19 cellular contexts compared by ENCODE assay signal in the genomic region with DNA sequence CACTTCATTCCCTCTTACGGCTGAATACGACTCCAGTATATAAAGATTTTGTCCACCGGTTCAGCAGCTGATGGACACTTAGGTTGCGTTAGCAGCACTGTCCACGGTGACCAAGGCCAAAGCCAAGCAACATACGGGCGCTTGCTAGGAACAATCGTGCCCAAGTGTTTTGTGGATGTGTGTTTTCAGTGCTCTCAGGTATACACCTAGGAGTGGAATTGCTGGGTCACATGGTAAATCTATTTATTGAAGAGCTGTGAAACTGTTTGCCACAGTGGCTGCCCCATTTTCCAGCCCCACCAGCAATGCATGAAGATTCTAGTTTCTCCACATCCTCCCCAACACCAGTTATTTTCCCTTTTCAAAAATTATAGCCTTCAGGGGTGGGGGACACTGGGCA. TPM values are rescaled to one million over a fixed set of nuclear protein-coding genes. Genes with fewer than 3 reads are reported as not detected.
DNase-seq lines count a peak whose midpoint lies in the region; ATAC-seq and TF ChIP-seq lines count a peak whose summit lies in the region.
"Had no signal": no experiment of that assay in that cellular context is flagged by ENCODE, and none has a peak within 500 bp of the region (broad histone marks: within the 10 kb centered on the region; RNA-seq: fewer than 3 reads in every experiment).

No MANE protein-coding gene starts in this region.

- DNase-seq in Right ventricle myocardium inferior (ENCODE audit: missing footprints) (peak; percentile 11), cardiac septum (ENCODE audit: low spot score) (no peak), body of pancreas (no peak), gastrocnemius medialis (no peak), posterior vena cava (ENCODE audit: low spot score) (no peak)
- no peak for DNase-seq in stimulated activated naive CD4-positive, alpha-beta T cell (lab: John Stamatoyannopoulos, UW)
- DNase-seq: H7, Kasumi-1, NCI-H1436 treated with DMSO at 0.1 percent for 48 hours, NCI-H187 treated with DMSO at 0.1 percent for 48 hours, NCI-H526 treated with DMSO at 0.1 percent for 48 hours, SIG-M5, SK-N-SH had no signal

- H3K27ac Mint-ChIP-seq in nephron, result peak overlapping the region; percentile 70 to 77 (median 76)

- H3K27me3 ChIP-seq in body of pancreas (no peaks in the 10 kb centered on the region), gastrocnemius medialis (no peaks in the 10 kb centered on the region)

- intact Hi-C loops in Right ventricle myocardium inferior (cut with DNase I) (no loop called here), cardiac septum (cut with DNase I) (no loop called here), body of pancreas (cut with DNase I) (no loop called here), gastrocnemius medialis (cut with DNase I; ENCODE audit: low total_unique reads) (no loop called here), posterior vena cava (cut with DNase I) (loop anchor here in 1 of 2 donors (5.0 kb wide), 1 partner anchor 902 kb away; no protein-coding TSS in a partner anchor)

- ATAC-seq in Right ventricle myocardium inferior (no peak), body of pancreas (no peak), gastrocnemius medialis (no peak)
- ATAC-seq: K562 had no signal

- no peak overlapping the region for H3K4me3 Mint-ChIP-seq in nephron

- H3K4me3 ChIP-seq in body of pancreas, result no peak overlapping the region
- H3K4me3 ChIP-seq in gastrocnemius medialis, result no peak overlapping the region
- H3K4me3 ChIP-seq: K562 had no signal

- H3K9me3 ChIP-seq in body of pancreas (no peaks in the 10 kb centered on the region), gastrocnemius medialis (no peaks in the 10 kb centered on the region)
- H3K9me3 ChIP-seq: SK-N-SH had no signal

- 89 to 90% methylated on average over 8 of the region's 8 CpGs for WGBS in body of pancreas, 2 donors

- no peaks in the 10 kb centered on the region for H3K27me3 Mint-ChIP-seq in nephron (ENCODE audit: low read depth)

- TF ChIP-seq POLR2A in body of pancreas (IDR thresholded peaks at IDR 0.05) (no peak), gastrocnemius medialis (IDR thresholded peaks at IDR 0.05) (no peak)

- H3K4me1 ChIP-seq in body of pancreas (peaks cover 25% of the 10 kb centered on the region), gastrocnemius medialis (peaks cover 24 to 36% of the 10 kb centered on the region in 2 donors)

- H3K4me1 Mint-ChIP-seq in nephron, result peaks cover 40% of the 10 kb centered on the region

- H3K27ac ChIP-seq in body of pancreas (peak overlapping the region in 3 of 4 donors; percentile 67 to 78 (median 75)), gastrocnemius medialis (peak overlapping the region in 3 of 4 donors; percentile 90 to 97 (median 95))
- H3K27ac ChIP-seq: RWPE1 had no signal

- TF ChIP-seq CTCF in body of pancreas (IDR thresholded peaks at IDR 0.05) (no peak), nephron (IDR thresholded peaks at IDR 0.05; ENCODE audit: unreplicated experiment in 3 of 3) (no peak), gastrocnemius medialis (IDR thresholded peaks at IDR 0.05 in 4 of 5, conservative IDR thresholded peaks at IDR 0.05 in 1 of 5) (no peak)

- no peaks in the 10 kb centered on the region for H3K36me3 ChIP-seq in body of pancreas (replicated peaks in 1 of 2; ENCODE audit: insufficient read depth in 1 of 2, low read depth in 2 of 2)
- H3K36me3 ChIP-seq in gastrocnemius medialis, result no peaks in the 10 kb centered on the region

- no peaks in the 10 kb centered on the region for H3K36me3 Mint-ChIP-seq in nephron (ENCODE audit: low read depth)

- in situ Hi-C loops in gastrocnemius medialis (cut with MboI; ENCODE audit: low sequenced_read_pairs in 4 of 4), result no loop called here

- H3K9me3 Mint-ChIP-seq in nephron, result no peaks in the 10 kb centered on the region

RNA-seq across cellular contexts. Expression of a gene that starts 27.9 kb away (rescaled TPM):
- 45.3 TPM for total RNA-seq in Right ventricle myocardium inferior
- total RNA-seq in cardiac septum, result 4.4 TPM
- 10 to 100 TPM; 17.6 to 58.0 TPM for total RNA-seq in body of pancreas
- 100 to 1,000 TPM in 2 of 4 donors, 10 to 100 TPM in 2; 61.3 to 264 (median 102) TPM for total RNA-seq in gastrocnemius medialis
- 10 to 100 TPM in 1 of 2 donors, 1 to 10 TPM in 1; 7.4 to 40.3 TPM for total RNA-seq in posterior vena cava
- total RNA-seq: A172, G401, HT1080 had no signal

RNA-seq across cellular contexts. Expression of a gene that starts 47.3 kb away (rescaled TPM):
- total RNA-seq in Right ventricle myocardium inferior, result 40.4 TPM
- 30.5 TPM for total RNA-seq in cardiac septum
- total RNA-seq in body of pancreas, result 1 to 10 TPM; 4.9 to 7.8 TPM
- total RNA-seq in gastrocnemius medialis, result 10 to 100 TPM; 20.4 to 33.7 (median 27.7) TPM
- 1 to 10 TPM; 7.0 to 8.8 TPM for total RNA-seq in posterior vena cava
